Comparison of ENCODE assay signal across 1 cellular context in genomic region chr1:21647431-21648373, GRCh38.
TF ChIP-seq lines count a peak whose summit lies in the region.

No MANE protein-coding gene starts in this region.

TF ChIP-seq in K562, 482 proteins besides CTCF, POLR2A, EP300 and RAD21 (continued from another document and continues in another):
- TF ChIP-seq AFF4 (CRISPR knock-in tag; IDR thresholded peaks at IDR 0.05): peak; percentile 98; the same call in 1 of the 2 replicates
- TF ChIP-seq HIVEP1 (CRISPR knock-in tag; IDR thresholded peaks at IDR 0.05): no peak
- peak; percentile 59; the same call in 1 of the 2 replicates for TF ChIP-seq SOX6 (IDR thresholded peaks at IDR 0.05)
- TF ChIP-seq ZNF583 (CRISPR knock-in tag; IDR thresholded peaks at IDR 0.05): peak; percentile 84
- TF ChIP-seq ZMIZ1 (IDR thresholded peaks at IDR 0.05; ENCODE audit: low read depth in 2 of 2, low read length in 2 of 2): no peak
- no peak for TF ChIP-seq HNRNPL (IDR thresholded peaks at IDR 0.05; ENCODE audit: low read depth, low read length)
- TF ChIP-seq FIP1L1 (IDR thresholded peaks at IDR 0.05; ENCODE audit: low read depth, low read length, poor library complexity, severe bottlenecking): no peak
- TF ChIP-seq ATF1 (CRISPR knock-in tag; IDR thresholded peaks at IDR 0.05): peak; percentile 46
- TF ChIP-seq ATF1 (tag; IDR thresholded peaks at IDR 0.05): peak; percentile 91
- TF ChIP-seq SAFB2 (IDR thresholded peaks at IDR 0.05; ENCODE audit: borderline replicate concordance, low read depth, low read length, severe bottlenecking): no peak
- no peak for TF ChIP-seq ZNF586 (CRISPR knock-in tag; conservative IDR thresholded peaks at IDR 0.05)
- peak; percentile 41; the same call in 1 of the 2 replicates for TF ChIP-seq ZNF140 (CRISPR knock-in tag; IDR thresholded peaks at IDR 0.05)
- TF ChIP-seq ESRRA (IDR thresholded peaks at IDR 0.05; ENCODE audit: borderline replicate concordance, low read depth): peak; percentile 86
- peak; percentile 31 for TF ChIP-seq E2F8 (IDR thresholded peaks at IDR 0.05; ENCODE audit: low read depth, partially characterized antibody)
- no peak for TF ChIP-seq NCOA6 (IDR thresholded peaks at IDR 0.05)
- TF ChIP-seq USF2 (CRISPR knock-in tag; IDR thresholded peaks at IDR 0.05): no peak
- TF ChIP-seq CBX5 (IDR thresholded peaks at IDR 0.05; ENCODE audit: borderline replicate concordance, low read depth): no peak
- TF ChIP-seq ZNF668 (CRISPR knock-in tag; IDR thresholded peaks at IDR 0.05): no peak
- no peak for TF ChIP-seq POLR3A (IDR thresholded peaks at IDR 0.05; ENCODE audit: borderline replicate concordance, extremely low read depth, insufficient read depth, insufficient read length)
- TF ChIP-seq ZNF143 (CRISPR knock-in tag; IDR thresholded peaks at IDR 0.05): peak; percentile 93
- TF ChIP-seq ARID1B (IDR thresholded peaks at IDR 0.05): no peak
- peak; percentile 63; the same call in 1 of the 2 replicates for TF ChIP-seq MECOM (CRISPR knock-in tag; IDR thresholded peaks at IDR 0.05)
- peak; percentile 99 for TF ChIP-seq SMARCA5 (IDR thresholded peaks at IDR 0.05)
- TF ChIP-seq ZNF431 (CRISPR knock-in tag; IDR thresholded peaks at IDR 0.05): peak; percentile 84; the same call in 1 of the 2 replicates
- peak; percentile 81 for TF ChIP-seq GATA2 (CRISPR knock-in tag; IDR thresholded peaks at IDR 0.05)
- TF ChIP-seq NKRF (IDR thresholded peaks at IDR 0.05; ENCODE audit: borderline replicate concordance): peak; percentile 96
- peak; percentile 60 to 98; a peak in 2 of 4 replicates for TF ChIP-seq TEAD1 (CRISPR knock-in tag; IDR thresholded peaks at IDR 0.05)
- peak in 1 of 3 experiments; percentile 73; a peak in 2 of 6 replicates for TF ChIP-seq ZBTB11 (CRISPR knock-in tag; IDR thresholded peaks at IDR 0.05)
- TF ChIP-seq MBD1 (CRISPR knock-in tag; IDR thresholded peaks at IDR 0.05): no peak
- TF ChIP-seq KDM1A (IDR thresholded peaks at IDR 0.05): peak; percentile 80 to 85
- no peak for TF ChIP-seq ZFP30 (CRISPR knock-in tag; IDR thresholded peaks at IDR 0.05; ENCODE audit: borderline replicate concordance)
- no peak for TF ChIP-seq CHD1 (IDR thresholded peaks at IDR 0.05; ENCODE audit: low read length)
- peak; percentile 56 for TF ChIP-seq ZNF12 (CRISPR knock-in tag; IDR thresholded peaks at IDR 0.05)
- TF ChIP-seq ZNF609 (CRISPR knock-in tag; IDR thresholded peaks at IDR 0.05; ENCODE audit: borderline replicate concordance): peak; percentile 93
- peak; percentile 29 for TF ChIP-seq ZNF146 (CRISPR knock-in tag; IDR thresholded peaks at IDR 0.05; ENCODE audit: unreplicated experiment)
